14 cellular contexts compared by ENCODE assay signal in genomic region chr2:71748227-71748626, GRCh38.
A peak's percentile ranks its signal among the peaks of the same experiment; 100 is the strongest.
DNase-seq lines count a peak whose midpoint lies in the region; ATAC-seq, FAIRE-seq and TF ChIP-seq lines count a peak whose summit lies in the region.
"Had no signal": no experiment of that assay in that cellular context is flagged by ENCODE, and none has a peak within 500 bp of the region (broad histone marks: within the 10 kb centered on the region; RNA-seq: fewer than 3 reads in every experiment).

No MANE protein-coding gene starts in this region.

- 100% methylated on average over 1 of the region's 5 CpGs for WGBS in HepG2 (ENCODE audit: low lambda C conversion rate)

- H3K36me3 ChIP-seq in endothelial cell of umbilical vein (ENCODE audit: control insufficient read depth in 2 of 2, extremely low read depth in 1 of 2, insufficient read depth in 2 of 2, low read length in 2 of 2) = no peaks in the 10 kb centered on the region
- no peaks in the 10 kb centered on the region for H3K36me3 ChIP-seq in HepG2 (replicated peaks in 1 of 2; ENCODE audit: control insufficient read depth in 1 of 2, insufficient read depth in 2 of 2, low read length in 2 of 2)

- H3K79me2 ChIP-seq in endothelial cell of umbilical vein (ENCODE audit: control insufficient read depth, insufficient read depth, low read length) = no peaks in the 10 kb centered on the region
- H3K79me2 ChIP-seq in HepG2 (ENCODE audit: insufficient read depth, low read length) = no peaks in the 10 kb centered on the region

- no peak overlapping the region for H2AFZ ChIP-seq in endothelial cell of umbilical vein (ENCODE audit: low read depth, low read length)
- no peak overlapping the region for H2AFZ ChIP-seq in HepG2 (ENCODE audit: low read length)

- no peak overlapping the region for H3K9ac ChIP-seq in endothelial cell of umbilical vein (replicated peaks; ENCODE audit: extremely low read depth, insufficient read depth, low read length)
- no peak overlapping the region for H3K9ac ChIP-seq in HepG2 (ENCODE audit: insufficient read depth, low read depth, low read length)

- in situ Hi-C loops in HepG2 (cut with HindIII; ENCODE audit: extremely low pct_ligation_motif_present, low pct_unique_long_range_greater_than_20kb) = no loop called here

- dilution Hi-C loops in endothelial cell of umbilical vein (cut with MboI; ENCODE audit: extremely low pct_ligation_motif_present, low sequenced_read_pairs) = no loop called here

- H3K27me3 ChIP-seq in endothelial cell of umbilical vein (ENCODE audit: control insufficient read depth in 2 of 2, insufficient read depth in 2 of 2, low read length in 2 of 2) = peaks cover 0 to 1% of the 10 kb centered on the region in 2 experiments
- peaks cover 2 to 21% of the 10 kb centered on the region in 2 experiments; a peak in 2 of 5 replicates for H3K27me3 ChIP-seq in HepG2 (ENCODE audit: control insufficient read depth in 1 of 2, insufficient read depth in 2 of 2, low read length in 2 of 2)

- H3K27ac Mint-ChIP-seq in CD14-positive monocyte = no peak overlapping the region
- H3K27ac Mint-ChIP-seq: T-helper 1 cell treated with Interleukin-12 subunit alpha and Interleukin-12 subunit beta and Interleukin-4 antibody, amounts not matched to agents 30 μg/mL and 1 μg/mL, for 36 hours had no signal

- intact Hi-C loops in endothelial cell of umbilical vein (cut with micrococcal nuclease) (no loop called here), HepG2 (cut with micrococcal nuclease; ENCODE audit: unreplicated experiment) (no loop called here), CD14-positive monocyte (cut with micrococcal nuclease) (no loop called here)

- peaks cover 32% of the 10 kb centered on the region for H3K4me1 ChIP-seq in endothelial cell of umbilical vein (ENCODE audit: control insufficient read depth, extremely low read depth, insufficient read depth, low read length)
- peaks cover 9% of the 10 kb centered on the region; the same call in 1 of the 2 replicates for H3K4me1 ChIP-seq in HepG2 (ENCODE audit: insufficient read depth, low read length)

- peak; percentile 59 for ATAC-seq in HepG2
- no peak for ATAC-seq in GM18505 (IDR thresholded peaks at IDR 0.05; ENCODE audit: unreplicated experiment)

- H3K27ac ChIP-seq in 22Rv1 (peak overlapping the region; percentile 94), endothelial cell of umbilical vein (ENCODE audit: insufficient read depth, low read depth, low read length) (no peak overlapping the region), HepG2 (ENCODE audit: extremely low read length, insufficient read depth, low read length) (no peak overlapping the region)
- H3K27ac ChIP-seq: HL-60 had no signal

- no peaks in the 10 kb centered on the region for H3K4me1 Mint-ChIP-seq in CD14-positive monocyte

- H3K9me3 ChIP-seq in endothelial cell of umbilical vein (replicated peaks; ENCODE audit: control insufficient read depth, insufficient read depth, low read length) (no peaks in the 10 kb centered on the region), HepG2 (ENCODE audit: low read length) (no peaks in the 10 kb centered on the region)

- H3K4me2 ChIP-seq in endothelial cell of umbilical vein (ENCODE audit: insufficient read depth, low read length) (no peak overlapping the region), HepG2 (ENCODE audit: low read depth, low read length) (no peak overlapping the region; the same call in 1 of the 2 replicates)

- TF ChIP-seq POLR2A in endothelial cell of umbilical vein (IDR thresholded peaks at IDR 0.05; ENCODE audit: low read depth, low read length) = no peak
- no peak for TF ChIP-seq POLR2A in HepG2 (IDR thresholded peaks at IDR 0.05; ENCODE audit: insufficient read depth in 1 of 2, low read depth in 2 of 2, low read length in 2 of 2)
- TF ChIP-seq POLR2A in GM18505 (IDR thresholded peaks at IDR 0.05; ENCODE audit: borderline replicate concordance, extremely low read depth, insufficient read depth, insufficient read length) = no peak

- FAIRE-seq in endothelial cell of umbilical vein (lab: Jason Lieb, UNC) (peak; percentile 15), HepG2 (lab: Jason Lieb, UNC) (no peak)

- DNase-seq in M059J (ENCODE audit: low read depth) (peak; percentile 93), endothelial cell of umbilical vein (ENCODE audit: low read depth, low spot score) (peak; percentile 12), HepG2 (ENCODE audit: low spot score) (no peak), germinal center (ENCODE audit: low spot score) (no peak), CD14-positive monocyte (ENCODE audit: low spot score) (no peak), SKM-1 (lab: John Stamatoyannopoulos, UW; ENCODE audit: unreplicated experiment) (no peak)
- DNase-seq: anterior cingulate cortex, NCI-H1105 treated with DMSO at 0.1 percent for 48 hours, NCI-H82 had no signal

- CTCF ChIA-PET in endothelial cell of umbilical vein (lab: Charles Lee) = interaction anchor here (1.3 to 2.6 kb wide), 2 partner anchors 50 to 60 kb away, joined by 4 to 11 read pairs; no protein-coding TSS in a partner anchor
- CTCF ChIA-PET in HepG2 (lab: Yijun Ruan, JAX; ENCODE audit: low intra/inter-chr PET ratio, low total read pairs) = no interaction called here

- H4K20me1 ChIP-seq in endothelial cell of umbilical vein (replicated peaks; ENCODE audit: control insufficient read depth, extremely low read depth, insufficient read depth, low read length) (no peaks in the 10 kb centered on the region), HepG2 (ENCODE audit: insufficient read depth, low read length) (no peaks in the 10 kb centered on the region)

- TF ChIP-seq RAD21 in HepG2 (CRISPR knock-in tag; IDR thresholded peaks at IDR 0.05) = no peak

- BruUV-seq in endothelial cell of umbilical vein (replicated peaks; lab: Mats Ljungman, UMichigan) (no TSS peak), HepG2 (replicated peaks; lab: Mats Ljungman, UMichigan) (no TSS peak)

- peaks cover 2 to 14% (median 6%) of the 10 kb centered on the region in 7 donors for H3K9me3 Mint-ChIP-seq in CD14-positive monocyte

- H3K36me3 Mint-ChIP-seq in CD14-positive monocyte = no peaks in the 10 kb centered on the region

- POLR2A ChIA-PET in endothelial cell of umbilical vein (lab: Charles Lee) (no interaction called here), HepG2 (lab: Yijun Ruan, JAX) (no interaction called here)

- H3K27me3 Mint-ChIP-seq in CD14-positive monocyte (ENCODE audit: low read depth in 3 of 3) = peaks cover 0 to 9% (median 9%) of the 10 kb centered on the region in 3 donors

- TF ChIP-seq EP300 in HepG2 (IDR thresholded peaks at IDR 0.05; ENCODE audit: low read depth in 2 of 2, low read length in 2 of 2) (no peak), HepG2 (CRISPR knock-in tag; IDR thresholded peaks at IDR 0.05; ENCODE audit: borderline replicate concordance) (no peak)

- no peak overlapping the region for H3K4me3 Mint-ChIP-seq in CD14-positive monocyte
- H3K4me3 Mint-ChIP-seq: T-helper 1 cell treated with Interleukin-12 subunit alpha and Interleukin-12 subunit beta and Interleukin-4 antibody, amounts not matched to agents 30 μg/mL and 1 μg/mL, for 36 hours had no signal

- H3K9me1 ChIP-seq in endothelial cell of umbilical vein (replicated peaks; ENCODE audit: control insufficient read depth, extremely low read depth, insufficient read depth, low read length) = no peaks in the 10 kb centered on the region

- H3K4me3 ChIP-seq in endothelial cell of umbilical vein (replicated peaks in 1 of 3; ENCODE audit: insufficient read depth in 1 of 3, low read depth in 1 of 3, low read length in 3 of 3) (no peak overlapping the region), HepG2 (replicated peaks in 1 of 3; ENCODE audit: insufficient read depth in 1 of 3, low read depth in 2 of 3, low read length in 3 of 3) (no peak overlapping the region)
- H3K4me3 ChIP-seq: lung had no signal

- TF ChIP-seq CTCF in 22Rv1 (IDR thresholded peaks at IDR 0.05) (no peak), endothelial cell of umbilical vein (IDR thresholded peaks at IDR 0.05; ENCODE audit: extremely low read depth in 1 of 2, insufficient read depth in 1 of 2, low read depth in 1 of 2, low read length in 2 of 2) (no peak), HepG2 (CRISPR knock-in tag; IDR thresholded peaks at IDR 0.05) (no peak), CD14-positive monocyte (IDR thresholded peaks at IDR 0.05) (no peak)

TF ChIP-seq in endothelial cell of umbilical vein, 7 proteins besides CTCF, POLR2A, EP300 and RAD21:
- TF ChIP-seq GATA2 (IDR thresholded peaks at IDR 0.05; ENCODE audit: insufficient read depth, insufficient read length, low read depth, low read length) (no peak), MYC (IDR thresholded peaks at IDR 0.05; ENCODE audit: low read depth, low read length) (no peak), POLR2AphosphoS5 (IDR thresholded peaks at IDR 0.05; ENCODE audit: insufficient read depth, low read depth, low read length) (peak; percentile 23), FOS (IDR thresholded peaks at IDR 0.05; ENCODE audit: borderline replicate concordance, insufficient read depth, low read length) (peak; percentile 10), JUN (IDR thresholded peaks at IDR 0.05; ENCODE audit: borderline replicate concordance, insufficient read depth, insufficient read length, low read depth) (no peak), EZH2 (IDR thresholded peaks at IDR 0.05; ENCODE audit: borderline replicate concordance, low read depth, low read length, severe bottlenecking) (no peak), MAX (IDR thresholded peaks at IDR 0.05; ENCODE audit: insufficient read depth, insufficient read length) (no peak)

TF ChIP-seq in HepG2, 621 proteins besides CTCF, POLR2A, EP300 and RAD21:
- TF ChIP-seq ELF3 (CRISPR knock-in tag; IDR thresholded peaks at IDR 0.05) (peak; percentile 37; the same call in 1 of the 2 replicates), NFE2L2 (IDR thresholded peaks at IDR 0.05; ENCODE audit: low read length) (peak; percentile 83), ZBTB3 (CRISPR knock-in tag; IDR thresholded peaks at IDR 0.05; ENCODE audit: borderline replicate concordance, low read depth) (no peak), FOSL2 (CRISPR knock-in tag; IDR thresholded peaks at IDR 0.05) (peak; percentile 44), RARG (CRISPR knock-in tag; IDR thresholded peaks at IDR 0.05; ENCODE audit: low read depth) (no peak), GABPB1 (CRISPR knock-in tag; IDR thresholded peaks at IDR 0.05) (peak; percentile 32), NR2F6 (IDR thresholded peaks at IDR 0.05) (peak; percentile 60; the same call in 1 of the 2 replicates), NR2F6 (CRISPR knock-in tag; IDR thresholded peaks at IDR 0.05) (0 out of 2 replicates have a peak, but pooled peaks have one; percentile 20), MAFF (IDR thresholded peaks at IDR 0.05; ENCODE audit: low read depth, low read length) (peak; percentile 69), MAFK (conservative IDR thresholded peaks at IDR 0.05 in 1 of 2, IDR thresholded peaks at IDR 0.05 in 1 of 2; ENCODE audit: low read length in 2 of 2) (peak; percentile 69 to 84), NR2F1 (CRISPR knock-in tag; IDR thresholded peaks at IDR 0.05) (peak; percentile 54 to 57; a peak in 3 of 4 replicates)
TF ChIP-seq in HepG2: peak in this region for 8.

Comparison
In these comparisons a context has a peak if more than half of its experiments do, and no peak if none do; other contexts are left out.
1. DNase-seq: peak in M059J (single experiment) and endothelial cell of umbilical vein (single experiment); none in HepG2 (single experiment), germinal center (single experiment), CD14-positive monocyte (single experiment) and SKM-1 (single experiment).